Comparison of ENCODE assay signal across 7 cellular contexts in genomic region chr16:2032285-2033056, GRCh38. TPM values are rescaled to one million over a fixed set of nuclear protein-coding genes. Genes with fewer than 3 reads are reported as not detected.
A peak's percentile ranks its signal among the peaks of the same experiment; 100 is the strongest.
DNase-seq lines count a peak whose midpoint lies in the region; ATAC-seq and TF ChIP-seq lines count a peak whose summit lies in the region.
"Had no signal": no experiment of that assay in that cellular context is flagged by ENCODE, and none has a peak within 500 bp of the region (broad histone marks: within the 10 kb centered on the region; RNA-seq: fewer than 3 reads in every experiment).

No MANE protein-coding gene starts in this region.

- H3K36me3 ChIP-seq in suprapubic skin, result peaks cover 4% of the 10 kb centered on the region

- no peak for TF ChIP-seq CTCF in suprapubic skin (IDR thresholded peaks at IDR 0.05)

- H3K27me3 ChIP-seq in layer of hippocampus (ENCODE audit: control insufficient read depth, insufficient read depth, low read length) (no peaks in the 10 kb centered on the region), suprapubic skin (no peaks in the 10 kb centered on the region)

- peaks cover 11% of the 10 kb centered on the region for H3K27me3 Mint-ChIP-seq in activated CD8-positive, alpha-beta T cell treated with anti-CD3 and anti-CD28 coated beads, Interleukin-2, amount 10 ng/mL, durations not matched to agents 7 days and 5 days (ENCODE audit: low read depth)

- peaks cover 5% of the 10 kb centered on the region for H3K4me1 Mint-ChIP-seq in activated CD8-positive, alpha-beta T cell treated with anti-CD3 and anti-CD28 coated beads, Interleukin-2, amount 10 ng/mL, durations not matched to agents 7 days and 5 days (ENCODE audit: low read depth)

- 73% methylated on average over 6 of the region's 15 CpGs for WGBS in suprapubic skin

- peak overlapping the region; percentile 45 for H3K4me3 ChIP-seq in suprapubic skin

- ATAC-seq in activated CD8-positive, alpha-beta T cell treated with anti-CD3 and anti-CD28 coated beads, Interleukin-2, amount 10 ng/mL, durations not matched to agents 7 days and 5 days, result no peak
- no peak for ATAC-seq in GM18870 (IDR thresholded peaks at IDR 0.05; ENCODE audit: unreplicated experiment)
- ATAC-seq in GM21526 (IDR thresholded peaks at IDR 0.05; ENCODE audit: low FRiP score, unreplicated experiment), result no peak
- ATAC-seq in GM21528 (IDR thresholded peaks at IDR 0.05; ENCODE audit: low FRiP score, unreplicated experiment), result no peak

- H3K4me1 ChIP-seq in suprapubic skin, result peaks cover 58% of the 10 kb centered on the region

- CTCF ChIA-PET in activated CD8-positive, alpha-beta T cell treated with anti-CD3 and anti-CD28 coated beads, Interleukin-2, amount 10 ng/mL, durations not matched to agents 7 days and 5 days (lab: Charles Lee), result interaction anchor here (1.2 kb wide), 1 partner anchor 108 kb away, joined by 6 read pairs; no protein-coding TSS in a partner anchor

- no peak for TF ChIP-seq EP300 in suprapubic skin (IDR thresholded peaks at IDR 0.05)

- peak overlapping the region; percentile 96 for H3K27ac ChIP-seq in layer of hippocampus (ENCODE audit: low read depth, low read length)
- H3K27ac ChIP-seq in suprapubic skin, result peak overlapping the region; percentile 80

- no peaks in the 10 kb centered on the region for H3K9me3 ChIP-seq in suprapubic skin

- no peaks in the 10 kb centered on the region for H3K36me3 Mint-ChIP-seq in activated CD8-positive, alpha-beta T cell treated with anti-CD3 and anti-CD28 coated beads, Interleukin-2, amount 10 ng/mL, durations not matched to agents 7 days and 5 days (ENCODE audit: low read depth)

- H3K4me3 Mint-ChIP-seq in activated CD8-positive, alpha-beta T cell treated with anti-CD3 and anti-CD28 coated beads, Interleukin-2, amount 10 ng/mL, durations not matched to agents 7 days and 5 days, result no peak overlapping the region

- TF ChIP-seq POLR2A in suprapubic skin (IDR thresholded peaks at IDR 0.05), result no peak

- POLR2A ChIA-PET in activated CD8-positive, alpha-beta T cell treated with anti-CD3 and anti-CD28 coated beads, Interleukin-2, amount 10 ng/mL, durations not matched to agents 7 days and 5 days (lab: Charles Lee), result interaction anchor here (0.8 kb wide), 2 partner anchors 24 to 122 kb away, joined by 3 read pairs; no protein-coding TSS in a partner anchor

- H3K9me3 Mint-ChIP-seq in activated CD8-positive, alpha-beta T cell treated with anti-CD3 and anti-CD28 coated beads, Interleukin-2, amount 10 ng/mL, durations not matched to agents 7 days and 5 days (ENCODE audit: insufficient read depth), result no peaks in the 10 kb centered on the region

- no peak for DNase-seq in activated CD8-positive, alpha-beta T cell treated with anti-CD3 and anti-CD28 coated beads, Interleukin-2, amount 10 ng/mL, durations not matched to agents 7 days and 5 days
- DNase-seq in suprapubic skin (ENCODE audit: low spot score in 2 of 2), result peak in 1 of 2 donors; percentile 65
- DNase-seq: T-helper 9 cell had no signal

- H3K27ac Mint-ChIP-seq in activated CD8-positive, alpha-beta T cell treated with anti-CD3 and anti-CD28 coated beads, Interleukin-2, amount 10 ng/mL, durations not matched to agents 7 days and 5 days, result peak overlapping the region; percentile 39

RNA-seq across cellular contexts. Expression of gene NHERF2, which starts 5.8 kb away (rescaled TPM):
- total RNA-seq in activated CD8-positive, alpha-beta T cell treated with anti-CD3 and anti-CD28 coated beads, Interleukin-2, amount 10 ng/mL, durations not matched to agents 7 days and 5 days, result 1 to 10 TPM; 1.4 to 2.8 TPM
- 10 to 100 TPM; 13.8 to 36.5 (median 21.8) TPM for total RNA-seq in suprapubic skin

RNA-seq across cellular contexts. Expression of gene NPW, which starts 12.9 kb away (rescaled TPM):
- total RNA-seq in activated CD8-positive, alpha-beta T cell treated with anti-CD3 and anti-CD28 coated beads, Interleukin-2, amount 10 ng/mL, durations not matched to agents 7 days and 5 days, result under 1 TPM in 1 of 2 experiments, not detected in 1; 0.73 TPM
- total RNA-seq in suprapubic skin, result 1 to 10 TPM in 2 of 4 donors, under 1 TPM in 1, not detected in 1; 0.65 to 5.6 (median 3.0) TPM

RNA-seq across cellular contexts. Expression of gene NTHL1, which starts 15.2 kb away (rescaled TPM):
- total RNA-seq in activated CD8-positive, alpha-beta T cell treated with anti-CD3 and anti-CD28 coated beads, Interleukin-2, amount 10 ng/mL, durations not matched to agents 7 days and 5 days, result 10 to 100 TPM; 29.9 to 35.3 TPM
- total RNA-seq in suprapubic skin, result 10 to 100 TPM; 15.9 to 40.5 (median 20.9) TPM

RNA-seq across cellular contexts. Expression of gene TSC2, which starts 15.3 kb away (rescaled TPM):
- total RNA-seq in activated CD8-positive, alpha-beta T cell treated with anti-CD3 and anti-CD28 coated beads, Interleukin-2, amount 10 ng/mL, durations not matched to agents 7 days and 5 days, result 10 to 100 TPM; 87.9 to 97.4 TPM
- total RNA-seq in suprapubic skin, result 100 to 1,000 TPM; 103 to 193 (median 143) TPM

RNA-seq across cellular contexts. Expression of gene ZNF598, which starts 22.9 kb away (rescaled TPM):
- 10 to 100 TPM; 75.1 to 75.9 TPM for total RNA-seq in activated CD8-positive, alpha-beta T cell treated with anti-CD3 and anti-CD28 coated beads, Interleukin-2, amount 10 ng/mL, durations not matched to agents 7 days and 5 days
- 100 to 1,000 TPM in 1 of 4 donors, 10 to 100 TPM in 3; 69.4 to 103 (median 84.0) TPM for total RNA-seq in suprapubic skin
